Comparison of ENCODE assay signal across 35 cellular contexts in genomic region chr7:52161483-52161882, GRCh38.
"Had no signal": no experiment of that assay in that cellular context is flagged by ENCODE, and none has a peak within 500 bp of the region (broad histone marks: within the 10 kb centered on the region; RNA-seq: fewer than 3 reads in every experiment).

No MANE protein-coding gene starts in this region.

- H3K4me3 ChIP-seq: MG63 had no signal

- DNase-seq: Kasumi-1, MG63, MM.1S, MV-4-11, NCI-H1048, NCI-H1092, NCI-H1092 treated with DMSO at 0.1 percent for 48 hours, NCI-H1105, NCI-H1105 treated with DMSO at 0.1 percent for 48 hours, NCI-H1417, NCI-H1417 treated with DMSO at 0.1 percent for 48 hours, NCI-H1436, NCI-H1436 treated with DMSO at 0.1 percent for 48 hours, NCI-H146, NCI-H1694, NCI-H1694 treated with DMSO at 0.1 percent for 48 hours, NCI-H187, NCI-H187 treated with DMSO at 0.1 percent for 48 hours, NCI-H1930, NCI-H2029, NCI-H2029 treated with DMSO at 0.1 percent for 48 hours, NCI-H2081, NCI-H2081 treated with DMSO at 0.1 percent for 48 hours, NCI-H2107, NCI-H2171, NCI-H2171 treated with DMSO at 0.1 percent for 48 hours, NCI-H2227 treated with DMSO at 0.1 percent for 48 hours, NCI-H226, NCI-H345, NCI-H446, NCI-H446 treated with DMSO at 0.1 percent for 48 hours, NCI-H510A, NCI-H510A treated with DMSO at 0.1 percent for 48 hours, NCI-H524, NCI-H524 treated with DMSO at 0.1 percent for 48 hours had no signal

- H3K9me3 ChIP-seq: MG63 had no signal

- H3K27me3 ChIP-seq: MG63 had no signal

- H3K36me3 ChIP-seq: MG63 had no signal
